Comparison of ENCODE assay signal across 9 cellular contexts in genomic region chr9:37592108-37592951, GRCh38. TPM values are rescaled to one million over a fixed set of nuclear protein-coding genes. Genes with fewer than 3 reads are reported as not detected.
DNase-seq lines count a peak whose midpoint lies in the region; ATAC-seq, FAIRE-seq and TF ChIP-seq lines count a peak whose summit lies in the region.
"Had no signal": no experiment of that assay in that cellular context is flagged by ENCODE, and none has a peak within 500 bp of the region (broad histone marks: within the 10 kb centered on the region; RNA-seq: fewer than 3 reads in every experiment).

TSS of gene TOMM5 (minus strand) at chr9:37592597. CDS start at chr9:37592532, 65 bp downstream.

- no peaks in the 10 kb centered on the region for H3K9me3 ChIP-seq in keratinocyte (ENCODE audit: control insufficient read depth, low read depth, low read length)

- dilution Hi-C loops in keratinocyte (cut with MboI; ENCODE audit: extremely low pct_ligation_motif_present, low sequenced_read_pairs), result loop anchor here (25.0 kb wide), 1 partner anchor 105 kb away; the partner anchor contains the start of gene POLR1E

- H2AFZ ChIP-seq in keratinocyte (ENCODE audit: control insufficient read depth, low read length), result peak within 1 kb of the TSS; percentile 96

- H3K36me3 ChIP-seq in keratinocyte (ENCODE audit: control insufficient read depth in 2 of 2, extremely low read depth in 1 of 2, insufficient read depth in 2 of 2, low read length in 2 of 2), result peaks cover 4 to 22% of the 10 kb centered on the region in 2 experiments

- H3K4me2 ChIP-seq in keratinocyte (ENCODE audit: control insufficient read depth, extremely low read depth, insufficient read depth, low read depth, low read length), result peak within 1 kb of the TSS; percentile 76

- TF ChIP-seq CTCF in keratinocyte (optimal IDR thresholded peaks at IDR 0.05 in 1 of 3, IDR thresholded peaks at IDR 0.05 in 1 of 3, conservative IDR thresholded peaks at IDR 0.05 in 1 of 3; ENCODE audit: extremely low read depth in 1 of 3, insufficient read depth in 2 of 3, low read length in 3 of 3), result no peak

- peaks cover 51% of the 10 kb centered on the region for H3K79me2 ChIP-seq in keratinocyte (ENCODE audit: control insufficient read depth, insufficient read depth, low read length)

- no peaks in the 10 kb centered on the region for H3K9me1 ChIP-seq in keratinocyte (ENCODE audit: control insufficient read depth, extremely low read depth, insufficient read depth, low read length)

- H3K4me3 ChIP-seq in keratinocyte (ENCODE audit: control insufficient read depth in 2 of 3, extremely low read depth in 1 of 3, insufficient read depth in 2 of 3, low read depth in 1 of 3, low read length in 3 of 3), result peak within 1 kb of the TSS; percentile 93 to 99 (median 94)

- H3K27ac ChIP-seq in keratinocyte (ENCODE audit: control insufficient read depth, insufficient read depth, low read length), result peak within 1 kb of the TSS; percentile 93

- ATAC-seq in HG03378 (IDR thresholded peaks at IDR 0.05; ENCODE audit: unreplicated experiment), result peak; percentile 80

- peak; percentile 98 for TF ChIP-seq POLR2A in GM19099 (IDR thresholded peaks at IDR 0.05; ENCODE audit: extremely low read depth, insufficient read length, low read depth)

- H3K4me1 ChIP-seq in keratinocyte (ENCODE audit: control insufficient read depth, extremely low read depth, insufficient read depth, low read length), result peaks cover 17% of the 10 kb centered on the region

- peak within 1 kb of the TSS; percentile 99 for H3K9ac ChIP-seq in keratinocyte (ENCODE audit: control insufficient read depth, extremely low read depth, insufficient read depth, low read length)

- no peaks in the 10 kb centered on the region for H3K27me3 ChIP-seq in keratinocyte (ENCODE audit: control insufficient read depth, extremely low read depth, insufficient read depth, low read length)

- DNase-seq in AG20443 (ENCODE audit: low spot score) (peak; percentile 93), NCI-H446 treated with DMSO at 0.1 percent for 48 hours (lab: John Stamatoyannopoulos, UW) (peak; percentile 73), cerebellar cortex (ENCODE audit: low spot score) (peak; percentile 93), keratinocyte (ENCODE audit: low read depth, low spot score) (peak; percentile 45)
- DNase-seq in activated CD4-positive, CD25-positive, alpha-beta regulatory T cell treated with anti-CD3 and anti-CD28 coated beads, Interleukin-2, amount 50 U/mL, for 72 hours, result peak; percentile 89
- peak; percentile 75 to 81 for DNase-seq in stimulated activated CD4-positive, alpha-beta T cell treated with anti-CD3 and anti-CD28 coated beads, Interleukin-15, amount 100 ng/mL, for 1 hour (ENCODE audit: low read depth in 1 of 2, low spot score in 1 of 2)

- no peak for FAIRE-seq in keratinocyte (lab: Jason Lieb, UNC)
- FAIRE-seq: colon had no signal

- H4K20me1 ChIP-seq in keratinocyte (ENCODE audit: control insufficient read depth, extremely low read depth, insufficient read depth, low read length), result peaks cover 11% of the 10 kb centered on the region

RNA-seq across cellular contexts. Expression of gene TOMM5, which starts in this region (rescaled TPM):
- polyA plus RNA-seq in keratinocyte, result 175 to 232 TPM (median 193 TPM) in 3 replicates
- 78.2 TPM for polyA plus RNA-seq in keratinocyte (2011; ENCODE audit: low read depth)
- polyA plus RNA-seq in keratinocyte (2011; cell fraction: cytosol; rRNA removed), result 204 and 272 TPM in 2 replicates
- 45.2 and 62.2 TPM in 2 replicates for polyA plus RNA-seq in keratinocyte (2011; cell fraction: nucleus; rRNA removed)
- 195 and 197 TPM in 2 replicates for polyA plus RNA-seq in keratinocyte (2012; ENCODE audit: low replicate concordance)
- 34.8 to 89.5 TPM (median 69.6 TPM) in 3 replicates for polyA minus RNA-seq in keratinocyte
- polyA minus RNA-seq in keratinocyte (2011; cell fraction: cytosol; rRNA and poly(A)+ RNA removed), result 92.1 TPM
- polyA minus RNA-seq in keratinocyte (2011; cell fraction: nucleus; rRNA and poly(A)+ RNA removed), result 15.9 and 20.6 TPM in 2 replicates

Comparison
In these comparisons a context has a peak if more than half of its experiments do, and no peak if none do; other contexts are left out.
1. Peak in every context shown above with its lines: DNase-seq, ATAC-seq, H3K4me3 ChIP-seq and H3K27ac ChIP-seq.